In the genomic region with DNA sequence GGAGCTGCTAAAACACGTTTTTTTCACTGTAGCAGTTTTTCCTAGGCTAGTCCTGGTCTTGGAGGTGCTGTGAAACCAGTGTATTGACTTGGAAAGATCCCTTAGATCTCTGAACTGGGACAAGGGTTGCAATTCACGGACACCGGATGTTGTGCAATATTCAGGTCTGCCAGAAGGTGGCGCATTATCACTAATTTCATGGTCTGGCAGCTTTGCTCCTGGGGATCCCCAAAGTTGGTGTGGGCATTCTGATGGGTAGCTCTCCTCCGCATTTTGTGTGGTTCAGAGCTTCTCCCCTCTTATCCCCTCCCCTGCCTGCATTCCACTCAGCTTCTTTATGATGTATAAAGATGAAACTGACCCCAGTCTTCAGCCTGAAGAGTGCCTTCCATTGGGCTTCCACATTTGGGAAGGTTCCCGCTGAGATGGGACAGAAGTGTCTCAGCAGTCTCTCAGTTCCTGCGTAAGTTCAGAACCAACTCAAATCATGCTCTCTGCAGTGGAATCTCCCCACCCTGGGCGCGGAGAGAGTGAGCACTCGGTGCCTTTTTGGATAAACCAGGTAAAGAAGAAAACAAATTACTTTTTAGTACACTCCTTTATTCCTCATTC, we compare ENCODE assay signal across 8 cellular contexts.
A peak's percentile ranks its signal among the peaks of the same experiment; 100 is the strongest.
DNase-seq lines count a peak whose midpoint lies in the region; ATAC-seq and TF ChIP-seq lines count a peak whose summit lies in the region.

No MANE protein-coding gene starts in this region.

- intact Hi-C loops in esophagus muscularis mucosa (cut with DNase I), result no loop called here

- no peak overlapping the region for H3K27ac ChIP-seq in esophagus muscularis mucosa (replicated peaks in 1 of 4)

- TF ChIP-seq POLR2A in esophagus muscularis mucosa (IDR thresholded peaks at IDR 0.05; ENCODE audit: low read depth), result no peak

- H3K4me1 ChIP-seq in esophagus muscularis mucosa, result no peaks in the 10 kb centered on the region

- no peaks in the 10 kb centered on the region for H3K9me3 ChIP-seq in esophagus muscularis mucosa

- ATAC-seq in GM21717 (IDR thresholded peaks at IDR 0.05; ENCODE audit: unreplicated experiment) (peak; percentile 82), HG03108 (IDR thresholded peaks at IDR 0.05; ENCODE audit: unreplicated experiment) (no peak)

- H3K27me3 ChIP-seq in esophagus muscularis mucosa, result no peaks in the 10 kb centered on the region

- 38% methylated on average over 10 of the region's 10 CpGs for WGBS in esophagus muscularis mucosa

- no peak overlapping the region for H3K4me3 ChIP-seq in esophagus muscularis mucosa

- no peak for TF ChIP-seq EP300 in esophagus muscularis mucosa (IDR thresholded peaks at IDR 0.05)

- TF ChIP-seq CTCF in LNCAP (IDR thresholded peaks at IDR 0.05) (peak; percentile 75), esophagus muscularis mucosa (IDR thresholded peaks at IDR 0.05) (peak; percentile 27 to 53 (median 29))

- peak; percentile 66 for DNase-seq in activated CD4-positive, alpha-beta T cell treated with anti-CD3 and anti-CD28 coated beads for 48 hours
- DNase-seq in activated CD4-positive, alpha-beta T cell treated with anti-CD3 and anti-CD28 coated beads for 1 hour, result no peak
- peak; percentile 4 for DNase-seq in SKM-1 (lab: John Stamatoyannopoulos, UW; ENCODE audit: unreplicated experiment)
- no peak for DNase-seq in esophagus muscularis mucosa (ENCODE audit: extremely low spot score)
- peak; percentile 14 for DNase-seq in occipital lobe (lab: John Stamatoyannopoulos, UW)

- H3K36me3 ChIP-seq in esophagus muscularis mucosa, result no peaks in the 10 kb centered on the region

Comparison
In these comparisons a context has a peak if more than half of its experiments do, and no peak if none do; other contexts are left out.
1. DNase-seq: peak in activated CD4-positive, alpha-beta T cell treated with anti-CD3 and anti-CD28 coated beads for 48 hours (single experiment), SKM-1 (single experiment) and occipital lobe (single experiment); none in activated CD4-positive, alpha-beta T cell treated with anti-CD3 and anti-CD28 coated beads for 1 hour (single experiment) and esophagus muscularis mucosa (single experiment).